ENCODE assay signal across 5 cellular contexts in the genomic region with DNA sequence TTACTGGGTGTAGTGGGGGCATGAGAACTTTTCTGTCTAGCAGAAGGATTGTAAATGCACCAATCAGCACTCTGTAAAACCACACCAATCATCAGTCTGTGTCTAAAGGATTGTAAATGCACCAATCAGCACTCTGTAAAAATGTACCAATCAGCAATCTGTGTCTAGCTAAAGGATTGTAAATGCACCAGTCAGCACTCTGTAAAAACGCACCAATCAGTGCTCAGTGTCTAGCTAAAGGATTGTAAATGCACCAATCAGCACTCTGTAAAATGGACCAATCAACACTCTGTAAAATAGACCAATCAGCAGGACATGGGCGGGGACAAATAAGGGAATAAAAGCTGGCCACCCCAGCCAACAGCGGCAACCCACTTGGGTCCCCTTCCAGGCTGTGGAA.
DNase-seq lines count a peak whose midpoint lies in the region; ATAC-seq, FAIRE-seq and TF ChIP-seq lines count a peak whose summit lies in the region.
"Not testable (repeated sequence)": the region's sequence is repeated elsewhere in the genome, so short reads cannot be mapped to it uniquely, and the experiment has no call there.

No MANE protein-coding gene starts in this region.

- not testable (repeated sequence) for H4K8ac ChIP-seq in IMR-90 (ENCODE audit: low read depth in 2 of 2, low read length in 2 of 2)

- CTCF ChIA-PET in A549 (lab: Yijun Ruan, JAX); IMR-90 (lab: Yijun Ruan, JAX); K562 (lab: Yijun Ruan, JAX; ENCODE audit: low intra/inter-chr PET ratio); HepG2 (lab: Yijun Ruan, JAX; ENCODE audit: low intra/inter-chr PET ratio, low total read pairs): not testable (repeated sequence)

- intact Hi-C loops in IMR-90 (cut with micrococcal nuclease); ascending aorta (cut with DNase I); K562 (cut with micrococcal nuclease); HepG2 (cut with micrococcal nuclease; ENCODE audit: unreplicated experiment): not testable (repeated sequence)

- not testable (repeated sequence) for H3K4me3 ChIP-seq in A549; IMR-90 (ENCODE audit: insufficient read depth, low read depth, low read length); ascending aorta; K562; HepG2 (replicated peaks in 1 of 3; ENCODE audit: insufficient read depth in 1 of 3, low read depth in 2 of 3, low read length in 3 of 3)

- not testable (repeated sequence) for H2AFZ ChIP-seq in IMR-90 (replicated peaks; ENCODE audit: low read length, poor library complexity); K562 (ENCODE audit: low read depth, low read length); HepG2 (ENCODE audit: low read length)

- H4K20me1 ChIP-seq in IMR-90 (ENCODE audit: insufficient read depth, low read length); K562 (replicated peaks; ENCODE audit: control insufficient read depth, insufficient read depth, low read length); HepG2 (ENCODE audit: insufficient read depth, low read length): not testable (repeated sequence)

- not testable (repeated sequence) for H3K56ac ChIP-seq in IMR-90 (ENCODE audit: extremely low read depth, insufficient read depth, low read length)

- H4K5ac ChIP-seq in IMR-90 (ENCODE audit: low read depth, low read length), result not testable (repeated sequence)

- BruUV-seq in IMR-90 (replicated peaks; lab: Mats Ljungman, UMichigan); K562 (replicated peaks; lab: Mats Ljungman, UMichigan); HepG2 (replicated peaks; lab: Mats Ljungman, UMichigan): not testable (repeated sequence)

- not testable (repeated sequence) for H3K4me1 ChIP-seq in A549; IMR-90 (ENCODE audit: control insufficient read depth, insufficient read depth, low read length); K562 (replicated peaks in 1 of 2; ENCODE audit: control insufficient read depth in 2 of 2, insufficient read depth in 2 of 2, low read length in 2 of 2); HepG2 (ENCODE audit: insufficient read depth, low read length)
- H3K4me1 ChIP-seq in ascending aorta, result peaks cover 4 to 25% of the 10 kb centered on the region in 2 donors

- dilution Hi-C loops in IMR-90 (cut with HindIII; ENCODE audit: low sequenced_read_pairs, unreplicated experiment), result not testable (repeated sequence)

- TF ChIP-seq POLR2A in A549 (IDR thresholded peaks at IDR 0.05; ENCODE audit: low read length); IMR-90 (IDR thresholded peaks at IDR 0.05; ENCODE audit: low read depth, low read length); K562 (conservative IDR thresholded peaks at IDR 0.05); HepG2 (IDR thresholded peaks at IDR 0.05; ENCODE audit: insufficient read depth in 1 of 2, low read depth in 2 of 2, low read length in 2 of 2): not testable (repeated sequence)

- H4K91ac ChIP-seq in IMR-90 (ENCODE audit: insufficient read depth, low read depth, low read length), result not testable (repeated sequence)

- H3K27ac ChIP-seq in A549; IMR-90 (ENCODE audit: insufficient read depth, low read length); K562 (ENCODE audit: extremely low read depth, low read depth, low read length); HepG2 (ENCODE audit: extremely low read length, insufficient read depth, low read length): not testable (repeated sequence)
- peak overlapping the region; percentile 57 to 62 for H3K27ac ChIP-seq in ascending aorta

- not testable (repeated sequence) for H2AK5ac ChIP-seq in IMR-90 (ENCODE audit: low read depth, low read length)

- not testable (repeated sequence) for H3K79me1 ChIP-seq in IMR-90 (ENCODE audit: low read depth in 1 of 2, low read length in 2 of 2)

- H3K27me3 ChIP-seq in IMR-90 (ENCODE audit: control insufficient read depth, insufficient read depth, low read length); ascending aorta; K562 (ENCODE audit: control insufficient read depth in 2 of 2, insufficient read depth in 2 of 2, low read length in 2 of 2); HepG2 (ENCODE audit: control insufficient read depth in 1 of 2, insufficient read depth in 2 of 2, low read length in 2 of 2): not testable (repeated sequence)

- FAIRE-seq in A549 (lab: Jason Lieb, UNC); K562 (lab: Jason Lieb, UNC); HepG2 (lab: Jason Lieb, UNC): not testable (repeated sequence)

- in situ Hi-C loops in IMR-90 (cut with MboI; ENCODE audit: low sequenced_read_pairs); K562 (cut with MboI); HepG2 (cut with HindIII; ENCODE audit: extremely low pct_ligation_motif_present, low pct_unique_long_range_greater_than_20kb): not testable (repeated sequence)

- TF ChIP-seq CTCF in A549 (IDR thresholded peaks at IDR 0.05); IMR-90 (conservative IDR thresholded peaks at IDR 0.05; ENCODE audit: low read depth, low read length); ascending aorta (IDR thresholded peaks at IDR 0.05); K562 (IDR thresholded peaks at IDR 0.05 in 2 of 3, conservative IDR thresholded peaks at IDR 0.05 in 1 of 3; ENCODE audit: insufficient read depth in 2 of 3, low read depth in 1 of 3, low read length in 3 of 3); HepG2 (CRISPR knock-in tag; IDR thresholded peaks at IDR 0.05): not testable (repeated sequence)

- not testable (repeated sequence) for H2BK20ac ChIP-seq in IMR-90 (ENCODE audit: low read depth, low read length)

- H2BK15ac ChIP-seq in IMR-90 (ENCODE audit: low read depth, low read length), result not testable (repeated sequence)

- not testable (repeated sequence) for H3K14ac ChIP-seq in IMR-90 (replicated peaks; ENCODE audit: low read depth, low read length)

- not testable (repeated sequence) for H2AK9ac ChIP-seq in IMR-90 (replicated peaks; ENCODE audit: low read depth, low read length, poor library complexity)

- H3K9me3 ChIP-seq in A549; ascending aorta; K562 (replicated peaks; ENCODE audit: control insufficient read depth, insufficient read depth, low read depth, low read length): not testable (repeated sequence)
- H3K9me3 ChIP-seq in IMR-90 (ENCODE audit: control insufficient read depth, insufficient read depth, low read length), result peaks cover 21% of the 10 kb centered on the region
- peaks cover 68% of the 10 kb centered on the region for H3K9me3 ChIP-seq in HepG2 (ENCODE audit: low read length)

- not testable (repeated sequence) for H3K4ac ChIP-seq in IMR-90 (ENCODE audit: low read depth, low read length)

- TF ChIP-seq RAD21 in A549 (conservative IDR thresholded peaks at IDR 0.05 in 1 of 2, IDR thresholded peaks at IDR 0.05 in 1 of 2); IMR-90 (IDR thresholded peaks at IDR 0.05; ENCODE audit: low read length); K562 (CRISPR knock-in tag; conservative IDR thresholded peaks at IDR 0.05 in 1 of 2, IDR thresholded peaks at IDR 0.05 in 1 of 2); HepG2 (CRISPR knock-in tag; IDR thresholded peaks at IDR 0.05): not testable (repeated sequence)

- H3K9ac ChIP-seq in IMR-90 (ENCODE audit: low read depth, low read length); K562 (ENCODE audit: insufficient read depth in 1 of 2, low read depth in 2 of 2, low read length in 2 of 2); HepG2 (ENCODE audit: insufficient read depth, low read depth, low read length): not testable (repeated sequence)

- not testable (repeated sequence) for H2BK120ac ChIP-seq in IMR-90 (ENCODE audit: low read depth, low read length)

- DNase-seq in A549 (ENCODE audit: low read depth in 1 of 2, low spot score in 1 of 2); IMR-90; ascending aorta (ENCODE audit: low spot score in 2 of 2); K562 (ENCODE audit: extremely low read depth in 1 of 4, low spot score in 3 of 4); HepG2 (ENCODE audit: low spot score): not testable (repeated sequence)

- H3K18ac ChIP-seq in IMR-90 (ENCODE audit: low read depth, low read length), result not testable (repeated sequence)

- not testable (repeated sequence) for H3K9me1 ChIP-seq in IMR-90 (ENCODE audit: insufficient read depth, low read length); K562 (ENCODE audit: control insufficient read depth, insufficient read depth, low read length)

- H3K23ac ChIP-seq in IMR-90 (ENCODE audit: low read depth, low read length), result not testable (repeated sequence)

- H3K79me2 ChIP-seq in K562 (ENCODE audit: control insufficient read depth, insufficient read depth, low read length); HepG2 (ENCODE audit: insufficient read depth, low read length): not testable (repeated sequence)

- H3K4me2 ChIP-seq in A549; IMR-90 (ENCODE audit: low read depth, low read length); K562 (ENCODE audit: insufficient read depth, low read length); HepG2 (ENCODE audit: low read depth, low read length): not testable (repeated sequence)

- not testable (repeated sequence) for H2BK5ac ChIP-seq in IMR-90 (ENCODE audit: low read depth, low read length, poor library complexity, severe bottlenecking)

- WGBS in A549 (ENCODE audit: missing lambda C conversion rate), result 33% methylated on average over 3 of the region's 3 CpGs
- no CpG with 5 or more reads among the region's 3 CpGs for WGBS in IMR-90 (ENCODE audit: extremely low coverage in 2 of 2, insufficient read length in 1 of 2), 2 experiments
- 0% methylated on average over 3 of the region's 3 CpGs for whole genome bisulfite sequencing in K562 (ENCODE audit: insufficient coverage, low coverage, missing lambda C conversion rate)
- 22% methylated on average over 3 of the region's 3 CpGs for WGBS in HepG2 (ENCODE audit: low lambda C conversion rate)

- POLR2A ChIA-PET in A549 (lab: Yijun Ruan, JAX); IMR-90 (lab: Charles Lee; ENCODE audit: unreplicated experiment); K562 (lab: Yijun Ruan, JAX); HepG2 (lab: Yijun Ruan, JAX): not testable (repeated sequence)

- not testable (repeated sequence) for TF ChIP-seq EP300 in A549 (IDR thresholded peaks at IDR 0.05); K562 (IDR thresholded peaks at IDR 0.05; ENCODE audit: low read length); HepG2 (IDR thresholded peaks at IDR 0.05; ENCODE audit: low read depth in 2 of 2, low read length in 2 of 2); HepG2 (CRISPR knock-in tag; IDR thresholded peaks at IDR 0.05; ENCODE audit: borderline replicate concordance)

- H3K36me3 ChIP-seq in IMR-90 (ENCODE audit: control insufficient read depth, insufficient read depth, low read length); ascending aorta; K562 (ENCODE audit: control insufficient read depth, insufficient read depth, low read length); HepG2 (replicated peaks in 1 of 2; ENCODE audit: control insufficient read depth in 1 of 2, insufficient read depth in 2 of 2, low read length in 2 of 2): not testable (repeated sequence)

- ATAC-seq in A549; IMR-90 (ENCODE audit: low read depth); K562; HepG2: not testable (repeated sequence)
